Comparison of ENCODE assay signal across 34 cellular contexts in genomic region chr13:32170841-32171240, GRCh38.
"Had no signal": no experiment of that assay in that cellular context is flagged by ENCODE, and none has a peak within 500 bp of the region (broad histone marks: within the 10 kb centered on the region; RNA-seq: fewer than 3 reads in every experiment).

No MANE protein-coding gene starts in this region.

- H3K27ac ChIP-seq: body of pancreas, brain microvascular endothelial cell, breast epithelium, VCaP had no signal

- H3K36me3 Mint-ChIP-seq: activated CD4-positive, alpha-beta memory T cell treated with anti-CD3 and anti-CD28 coated beads for 36 hours; activated naive CD4-positive, alpha-beta T cell treated with anti-CD3 and anti-CD28 coated beads, Interleukin-2, amount 10 ng/mL, durations not matched to agents 7 days and 5 days; activated naive CD4-positive, alpha-beta T cell treated with anti-CD3 and anti-CD28 coated beads, Interleukin-2, amount 50 U/mL, for 24 hours; activated naive CD8-positive, alpha-beta T cell; activated naive CD8-positive, alpha-beta T cell treated with anti-CD3 and anti-CD28 coated beads, Interleukin-2, amount 10 ng/mL, durations not matched to agents 7 days and 5 days had no signal

- DNase-seq: activated B cell treated with CpG ODN at 0.5 μM for 24 hours; activated CD4-positive, alpha-beta memory T cell treated with anti-CD3 and anti-CD28 coated beads for 36 hours; activated CD4-positive, alpha-beta T cell treated with anti-CD3 and anti-CD28 coated beads for 4 hours; activated CD4-positive, alpha-beta T cell treated with anti-CD3 and anti-CD28 coated beads, Interleukin-2, amount 10 ng/mL, durations not matched to agents 24 days and 14 days; activated CD4-positive, alpha-beta T cell treated with anti-CD3 and anti-CD28 coated beads, Interleukin-2, amount 50 U/mL, for 1 hour; activated CD4-positive, alpha-beta T cell treated with anti-CD3 and anti-CD28 coated beads, Interleukin-2, amount 50 U/mL, for 4 hours; activated CD4-positive, CD25-positive, alpha-beta regulatory T cell treated with anti-CD3 and anti-CD28 coated beads, Interleukin-2, amount 50 U/mL, for 72 hours; activated CD8-positive, alpha-beta memory T cell treated with anti-CD3 and anti-CD28 coated beads, Interleukin-2, amount 50 U/mL, for 48 hours; activated CD8-positive, alpha-beta T cell treated with anti-CD3 and anti-CD28 coated beads for 36 hours; activated effector memory CD4-positive, alpha-beta T cell treated with Interleukin-2 at 50 U/mL for 16 hours; activated gamma-delta T cell; activated naive CD4-positive, alpha-beta T cell treated with anti-CD3 and anti-CD28 coated beads, Interleukin-2, amount 10 ng/mL, durations not matched to agents 7 days and 5 days; activated naive CD4-positive, alpha-beta T cell treated with Interleukin-2 at 50 U/mL for 16 hours; activated naive CD8-positive, alpha-beta T cell treated with anti-CD3 and anti-CD28 coated beads, Interleukin-2, amount 10 ng/mL, durations not matched to agents 7 days and 5 days; activated naive CD8-positive, alpha-beta T cell treated with anti-CD3 and anti-CD28 coated beads, Interleukin-2, amount 50 U/mL, for 24 hours; activated T-cell treated with anti-CD3 and anti-CD28 coated beads, Interleukin-2, amount 50 U/mL, for 24 hours; activated T-cell treated with anti-CD3 and anti-CD28 coated beads, Interleukin-2, amount 50 U/mL, for 48 hours; amniotic stem cell; aorta; body of pancreas; brain microvascular endothelial cell; central memory CD4-positive, alpha-beta T cell; T-helper 1 cell; T-helper 2 cell; T-helper 9 cell had no signal

- ATAC-seq: activated CD8-positive, alpha-beta T cell treated with anti-CD3 and anti-CD28 coated beads for 36 hours; activated naive CD8-positive, alpha-beta T cell treated with anti-CD3 and anti-CD28 coated beads, Interleukin-2, amount 50 U/mL, for 24 hours; body of pancreas had no signal

- H3K4me3 Mint-ChIP-seq: activated B cell treated with CpG ODN at 0.5 μM for 24 hours; activated CD4-positive, alpha-beta memory T cell treated with anti-CD3 and anti-CD28 coated beads for 36 hours; activated CD4-positive, alpha-beta T cell treated with anti-CD3 and anti-CD28 coated beads, Interleukin-2, amount 10 ng/mL, durations not matched to agents 24 days and 14 days; activated CD8-positive, alpha-beta T cell treated with anti-CD3 and anti-CD28 coated beads for 36 hours; activated naive CD4-positive, alpha-beta T cell treated with anti-CD3 and anti-CD28 coated beads, Interleukin-2, amount 10 ng/mL, durations not matched to agents 7 days and 5 days; activated naive CD4-positive, alpha-beta T cell treated with anti-CD3 and anti-CD28 coated beads, Interleukin-2, amount 50 U/mL, for 24 hours; activated naive CD8-positive, alpha-beta T cell; activated naive CD8-positive, alpha-beta T cell treated with anti-CD3 and anti-CD28 coated beads, Interleukin-2, amount 10 ng/mL, durations not matched to agents 7 days and 5 days; activated naive CD8-positive, alpha-beta T cell treated with anti-CD3 and anti-CD28 coated beads, Interleukin-2, amount 50 U/mL, for 24 hours; activated T-cell treated with anti-CD3 and anti-CD28 coated beads, Interleukin-2, amount 50 U/mL, for 24 hours; T-helper 1 cell treated with Interleukin-12 subunit alpha and Interleukin-12 subunit beta and Interleukin-4 antibody, amounts not matched to agents 30 μg/mL and 1 μg/mL, for 36 hours; T-helper 2 cell treated with Interferon-gamma antibody and Interleukin-4, amounts not matched to agents 5 μg/mL and 100 μg/mL, for 36 hours had no signal

- H3K4me3 ChIP-seq: body of pancreas, breast epithelium had no signal

- H3K9me3 Mint-ChIP-seq: activated B cell treated with CpG ODN at 0.5 μM for 24 hours; activated CD4-positive, alpha-beta memory T cell treated with anti-CD3 and anti-CD28 coated beads for 36 hours; activated CD4-positive, alpha-beta T cell treated with anti-CD3 and anti-CD28 coated beads, Interleukin-2, amount 10 ng/mL, durations not matched to agents 24 days and 14 days; activated CD8-positive, alpha-beta T cell treated with anti-CD3 and anti-CD28 coated beads for 36 hours; activated naive CD4-positive, alpha-beta T cell treated with anti-CD3 and anti-CD28 coated beads, Interleukin-2, amount 10 ng/mL, durations not matched to agents 7 days and 5 days; activated naive CD4-positive, alpha-beta T cell treated with anti-CD3 and anti-CD28 coated beads, Interleukin-2, amount 50 U/mL, for 24 hours; activated naive CD8-positive, alpha-beta T cell treated with anti-CD3 and anti-CD28 coated beads, Interleukin-2, amount 10 ng/mL, durations not matched to agents 7 days and 5 days; activated naive CD8-positive, alpha-beta T cell treated with anti-CD3 and anti-CD28 coated beads, Interleukin-2, amount 50 U/mL, for 24 hours; activated T-cell treated with anti-CD3 and anti-CD28 coated beads, Interleukin-2, amount 50 U/mL, for 24 hours; activated T-helper 2 cell treated with anti-CD3 and anti-CD28 coated beads, Interferon-gamma antibody, Interleukin-2, Interleukin-4, amounts not matched to agents 10 μg/mL and 5 μg/mL and 100 μg/mL, durations not matched to agents 14 hours and 24 hours and 36 hours; T-helper 1 cell treated with Interleukin-12 subunit alpha and Interleukin-12 subunit beta and Interleukin-4 antibody, amounts not matched to agents 30 μg/mL and 1 μg/mL, for 36 hours; T-helper 2 cell treated with Interferon-gamma antibody and Interleukin-4, amounts not matched to agents 5 μg/mL and 100 μg/mL, for 36 hours had no signal

- H3K27ac Mint-ChIP-seq: activated B cell treated with CpG ODN at 0.5 μM for 24 hours; activated CD4-positive, alpha-beta memory T cell treated with anti-CD3 and anti-CD28 coated beads for 36 hours; activated CD4-positive, alpha-beta T cell treated with anti-CD3 and anti-CD28 coated beads, Interleukin-2, amount 10 ng/mL, durations not matched to agents 24 days and 14 days; activated CD8-positive, alpha-beta T cell treated with anti-CD3 and anti-CD28 coated beads for 36 hours; activated naive CD4-positive, alpha-beta T cell treated with anti-CD3 and anti-CD28 coated beads, Interleukin-2, amount 10 ng/mL, durations not matched to agents 7 days and 5 days; activated naive CD4-positive, alpha-beta T cell treated with anti-CD3 and anti-CD28 coated beads, Interleukin-2, amount 50 U/mL, for 24 hours; activated naive CD8-positive, alpha-beta T cell; activated naive CD8-positive, alpha-beta T cell treated with anti-CD3 and anti-CD28 coated beads, Interleukin-2, amount 10 ng/mL, durations not matched to agents 7 days and 5 days; activated naive CD8-positive, alpha-beta T cell treated with anti-CD3 and anti-CD28 coated beads, Interleukin-2, amount 50 U/mL, for 24 hours; activated T-cell treated with anti-CD3 and anti-CD28 coated beads, Interleukin-2, amount 50 U/mL, for 24 hours; activated T-helper 2 cell treated with anti-CD3 and anti-CD28 coated beads, Interferon-gamma antibody, Interleukin-2, Interleukin-4, amounts not matched to agents 10 μg/mL and 5 μg/mL and 100 μg/mL, durations not matched to agents 14 hours and 24 hours and 36 hours; T-helper 1 cell treated with Interleukin-12 subunit alpha and Interleukin-12 subunit beta and Interleukin-4 antibody, amounts not matched to agents 30 μg/mL and 1 μg/mL, for 36 hours; T-helper 2 cell treated with Interferon-gamma antibody and Interleukin-4, amounts not matched to agents 5 μg/mL and 100 μg/mL, for 36 hours had no signal

- H3K4me1 ChIP-seq: body of pancreas, breast epithelium had no signal

- H3K36me3 ChIP-seq: brain microvascular endothelial cell, breast epithelium had no signal

- H3K27me3 Mint-ChIP-seq: activated B cell treated with CpG ODN at 0.5 μM for 24 hours; activated CD4-positive, alpha-beta memory T cell treated with anti-CD3 and anti-CD28 coated beads for 36 hours; activated CD4-positive, alpha-beta T cell treated with anti-CD3 and anti-CD28 coated beads, Interleukin-2, amount 10 ng/mL, durations not matched to agents 24 days and 14 days; activated CD8-positive, alpha-beta T cell treated with anti-CD3 and anti-CD28 coated beads for 36 hours; activated naive CD4-positive, alpha-beta T cell treated with anti-CD3 and anti-CD28 coated beads, Interleukin-2, amount 10 ng/mL, durations not matched to agents 7 days and 5 days; activated naive CD4-positive, alpha-beta T cell treated with anti-CD3 and anti-CD28 coated beads, Interleukin-2, amount 50 U/mL, for 24 hours; activated naive CD8-positive, alpha-beta T cell; activated T-cell treated with anti-CD3 and anti-CD28 coated beads, Interleukin-2, amount 50 U/mL, for 24 hours had no signal

- H3K4me1 Mint-ChIP-seq: activated B cell treated with CpG ODN at 0.5 μM for 24 hours; activated CD4-positive, alpha-beta T cell treated with anti-CD3 and anti-CD28 coated beads, Interleukin-2, amount 10 ng/mL, durations not matched to agents 24 days and 14 days; activated naive CD4-positive, alpha-beta T cell treated with anti-CD3 and anti-CD28 coated beads, Interleukin-2, amount 10 ng/mL, durations not matched to agents 7 days and 5 days; activated naive CD4-positive, alpha-beta T cell treated with anti-CD3 and anti-CD28 coated beads, Interleukin-2, amount 50 U/mL, for 24 hours; activated naive CD8-positive, alpha-beta T cell treated with anti-CD3 and anti-CD28 coated beads, Interleukin-2, amount 10 ng/mL, durations not matched to agents 7 days and 5 days; activated naive CD8-positive, alpha-beta T cell treated with anti-CD3 and anti-CD28 coated beads, Interleukin-2, amount 50 U/mL, for 24 hours had no signal

- FAIRE-seq: astrocyte, TTC549 had no signal

- H3K9me3 ChIP-seq: body of pancreas, breast epithelium had no signal

- H3K27me3 ChIP-seq: body of pancreas, brain microvascular endothelial cell, breast epithelium had no signal
